Comparison of ENCODE assay signal across 24 cellular contexts in genomic region chr19:56094449-56094848, GRCh38. TPM values are rescaled to one million over a fixed set of nuclear protein-coding genes. Genes with fewer than 3 reads are reported as not detected.
DNase-seq lines count a peak whose midpoint lies in the region; ATAC-seq, FAIRE-seq and TF ChIP-seq lines count a peak whose summit lies in the region.
"Had no signal": no experiment of that assay in that cellular context is flagged by ENCODE, and none has a peak within 500 bp of the region (broad histone marks: within the 10 kb centered on the region; RNA-seq: fewer than 3 reads in every experiment).

No MANE protein-coding gene starts in this region.

- H3K27me3 Mint-ChIP-seq in activated CD4-positive, alpha-beta T cell treated with anti-CD3 and anti-CD28 coated beads for 36 hours = no peaks in the 10 kb centered on the region
- H3K27me3 Mint-ChIP-seq in activated CD4-positive, alpha-beta T cell treated with anti-CD3 and anti-CD28 coated beads, Interleukin-2, amount 10 ng/mL, durations not matched to agents 7 days and 5 days = no peaks in the 10 kb centered on the region
- H3K27me3 Mint-ChIP-seq: B cell; CD4-positive, alpha-beta T cell; CD8-positive, alpha-beta memory T cell had no signal

- no peak overlapping the region for H2AFZ ChIP-seq in OCI-LY3 (ENCODE audit: low read depth, low read length)
- H2AFZ ChIP-seq: GM23338 had no signal

- peaks cover 82% of the 10 kb centered on the region for H3K79me2 ChIP-seq in OCI-LY3 (ENCODE audit: low read length)

- H3K4me1 ChIP-seq in OCI-LY3 (ENCODE audit: low read length) (peaks cover 50% of the 10 kb centered on the region), kidney (ENCODE audit: control insufficient read depth in 1 of 2, insufficient read depth in 1 of 2, low read depth in 1 of 2, low read length in 2 of 2) (no peaks in the 10 kb centered on the region)
- H3K4me1 ChIP-seq: HAP-1 had no signal

- H4K20me1 ChIP-seq in OCI-LY3 (ENCODE audit: insufficient read depth, low read length) = peaks cover 7% of the 10 kb centered on the region

- no peaks in the 10 kb centered on the region for H3K27me3 ChIP-seq in OCI-LY3 (ENCODE audit: low read depth, low read length)
- H3K27me3 ChIP-seq: BLaER1 had no signal

- H3K4me1 Mint-ChIP-seq in activated CD4-positive, alpha-beta T cell treated with anti-CD3 and anti-CD28 coated beads for 36 hours = no peaks in the 10 kb centered on the region
- no peaks in the 10 kb centered on the region for H3K4me1 Mint-ChIP-seq in activated CD4-positive, alpha-beta T cell treated with anti-CD3 and anti-CD28 coated beads, Interleukin-2, amount 10 ng/mL, durations not matched to agents 7 days and 5 days

- peak overlapping the region; percentile 25 for H3K27ac Mint-ChIP-seq in activated CD4-positive, alpha-beta T cell treated with anti-CD3 and anti-CD28 coated beads for 36 hours
- H3K27ac Mint-ChIP-seq in activated CD4-positive, alpha-beta T cell treated with anti-CD3 and anti-CD28 coated beads, Interleukin-2, amount 10 ng/mL, durations not matched to agents 7 days and 5 days = no peak overlapping the region
- H3K27ac Mint-ChIP-seq: B cell; CD4-positive, alpha-beta T cell; GM23338; HFFc6 had no signal

- H3K9ac ChIP-seq in OCI-LY3 (ENCODE audit: low read length) = no peak overlapping the region
- no peak overlapping the region for H3K9ac ChIP-seq in kidney (ENCODE audit: low read length in 2 of 2)
- H3K9ac ChIP-seq: BLaER1 had no signal

- no peak for DNase-seq in activated CD4-positive, alpha-beta T cell treated with anti-CD3 and anti-CD28 coated beads for 36 hours
- no peak for DNase-seq in activated CD4-positive, alpha-beta T cell treated with anti-CD3 and anti-CD28 coated beads, Interleukin-2, amount 10 ng/mL, durations not matched to agents 7 days and 5 days
- DNase-seq in kidney (peak; percentile 22), frontal cortex (ENCODE audit: low spot score in 2 of 2) (no peak), NCI-H748 treated with DMSO at 0.1 percent for 48 hours (lab: John Stamatoyannopoulos, UW) (no peak)
- no peak for DNase-seq in stimulated activated CD4-positive, alpha-beta T cell treated with anti-CD3 and anti-CD28 coated beads, Interleukin-4, amount 100 ng/mL, for 24 hours
- DNase-seq: CD4-positive, alpha-beta T cell; CD8-positive, alpha-beta memory T cell; DMS 273 treated with DMSO at 0.1 percent for 48 hours; DMS79; EL; GDM1; HFFc6 had no signal

- H3K27ac ChIP-seq in OCI-LY3 (ENCODE audit: low read length) = peak overlapping the region; percentile 38
- H3K27ac ChIP-seq in kidney (ENCODE audit: low read depth in 2 of 2, low read length in 2 of 2) = no peak overlapping the region
- H3K27ac ChIP-seq: 22Rv1, BLaER1, C4-2B had no signal

- no peak for TF ChIP-seq CTCF in OCI-LY3 (IDR thresholded peaks at IDR 0.05; ENCODE audit: low read depth, low read length)
- no peak for TF ChIP-seq CTCF in kidney (IDR thresholded peaks at IDR 0.05; ENCODE audit: borderline replicate concordance, extremely low read depth, insufficient read depth)

- H3K4me3 ChIP-seq in OCI-LY3 (ENCODE audit: low read length) (no peak overlapping the region), kidney (ENCODE audit: low read length in 2 of 2) (no peak overlapping the region)
- H3K4me3 ChIP-seq: BLaER1, GM12878, GM23338, HAP-1 had no signal

- intact Hi-C loops in activated CD4-positive, alpha-beta T cell treated with anti-CD3 and anti-CD28 coated beads for 36 hours (cut with DNase I, micrococcal nuclease) = no loop called here
- intact Hi-C loops in kidney (cut with DNase I) = loop anchor here (10.0 kb wide), 1 partner anchor 240 kb away; no protein-coding TSS in a partner anchor

- CTCF ChIA-PET in activated CD4-positive, alpha-beta T cell treated with anti-CD3 and anti-CD28 coated beads for 36 hours (lab: Charles Lee) = no interaction called here
- CTCF ChIA-PET in activated CD4-positive, alpha-beta T cell treated with anti-CD3 and anti-CD28 coated beads, Interleukin-2, amount 10 ng/mL, durations not matched to agents 7 days and 5 days (lab: Charles Lee) = no interaction called here

- POLR2A ChIA-PET in activated CD4-positive, alpha-beta T cell treated with anti-CD3 and anti-CD28 coated beads for 36 hours (lab: Charles Lee) = no interaction called here
- POLR2A ChIA-PET in activated CD4-positive, alpha-beta T cell treated with anti-CD3 and anti-CD28 coated beads, Interleukin-2, amount 10 ng/mL, durations not matched to agents 7 days and 5 days (lab: Charles Lee) = no interaction called here

- H3K4me2 ChIP-seq in OCI-LY3 (ENCODE audit: low read length) = no peak overlapping the region
- H3K4me2 ChIP-seq: BLaER1, GM23338 had no signal

- H3K9me3 Mint-ChIP-seq in activated CD4-positive, alpha-beta T cell treated with anti-CD3 and anti-CD28 coated beads for 36 hours (ENCODE audit: low read depth) = no peaks in the 10 kb centered on the region
- H3K9me3 Mint-ChIP-seq in activated CD4-positive, alpha-beta T cell treated with anti-CD3 and anti-CD28 coated beads, Interleukin-2, amount 10 ng/mL, durations not matched to agents 7 days and 5 days = peaks cover 9% of the 10 kb centered on the region
- H3K9me3 Mint-ChIP-seq: CD4-positive, alpha-beta T cell; CD8-positive, alpha-beta memory T cell had no signal

- no peak overlapping the region for H3K4me3 Mint-ChIP-seq in activated CD4-positive, alpha-beta T cell treated with anti-CD3 and anti-CD28 coated beads for 36 hours
- H3K4me3 Mint-ChIP-seq in activated CD4-positive, alpha-beta T cell treated with anti-CD3 and anti-CD28 coated beads, Interleukin-2, amount 10 ng/mL, durations not matched to agents 7 days and 5 days = no peak overlapping the region
- H3K4me3 Mint-ChIP-seq: B cell; CD4-positive, alpha-beta T cell; CD8-positive, alpha-beta memory T cell; GM23338; HFFc6 had no signal

- H3K36me3 ChIP-seq in OCI-LY3 (replicated peaks; ENCODE audit: low read depth, low read length) = peaks cover 56% of the 10 kb centered on the region
- peaks cover 4 to 6% of the 10 kb centered on the region in 2 donors for H3K36me3 ChIP-seq in kidney (ENCODE audit: control insufficient read depth in 1 of 2, insufficient read depth in 2 of 2, low read length in 2 of 2)

- H3K9me3 ChIP-seq in OCI-LY3 (ENCODE audit: insufficient read depth, low read length) = no peaks in the 10 kb centered on the region
- no peaks in the 10 kb centered on the region for H3K9me3 ChIP-seq in kidney (ENCODE audit: control insufficient read depth in 1 of 2, low read length in 2 of 2)
- H3K9me3 ChIP-seq: HAP-1 had no signal

- FAIRE-seq in kidney (lab: Jason Lieb, UNC) (no peak), frontal cortex (lab: Jason Lieb, UNC) (no peak)
- FAIRE-seq: A204.1, D721Med, GM12878, GM19239 had no signal

- peaks cover 38% of the 10 kb centered on the region for H3K36me3 Mint-ChIP-seq in activated CD4-positive, alpha-beta T cell treated with anti-CD3 and anti-CD28 coated beads for 36 hours (ENCODE audit: low read depth)
- peaks cover 28% of the 10 kb centered on the region for H3K36me3 Mint-ChIP-seq in activated CD4-positive, alpha-beta T cell treated with anti-CD3 and anti-CD28 coated beads, Interleukin-2, amount 10 ng/mL, durations not matched to agents 7 days and 5 days (ENCODE audit: low read depth)

- ATAC-seq in activated CD4-positive, alpha-beta T cell treated with anti-CD3 and anti-CD28 coated beads for 36 hours = no peak
- ATAC-seq: GM12878, GM23338 had no signal

RNA-seq across cellular contexts. Expression of gene ZNF787, which starts 26.6 kb away (rescaled TPM):
- total RNA-seq in activated CD4-positive, alpha-beta T cell treated with anti-CD3 and anti-CD28 coated beads for 36 hours = 10 to 100 TPM; 27.6 to 28.4 TPM
- 10 to 100 TPM; 34.3 to 35.4 TPM for total RNA-seq in activated CD4-positive, alpha-beta T cell treated with anti-CD3 and anti-CD28 coated beads, Interleukin-2, amount 10 ng/mL, durations not matched to agents 7 days and 5 days
- 31.9 TPM for total RNA-seq in kidney
- 23.0 TPM for polyA plus RNA-seq in kidney (ENCODE audit: insufficient read depth, low read depth, low replicate concordance)
- 15.1 TPM for total RNA-seq in frontal cortex

RNA-seq across cellular contexts. Expression of gene ZNF444, which starts 46.6 kb away (rescaled TPM):
- 10 to 100 TPM; 29.2 to 32.2 TPM for total RNA-seq in activated CD4-positive, alpha-beta T cell treated with anti-CD3 and anti-CD28 coated beads for 36 hours
- total RNA-seq in activated CD4-positive, alpha-beta T cell treated with anti-CD3 and anti-CD28 coated beads, Interleukin-2, amount 10 ng/mL, durations not matched to agents 7 days and 5 days = 10 to 100 TPM; 26.5 to 34.6 TPM
- total RNA-seq in kidney (28.4 TPM), frontal cortex (10.2 TPM)
- polyA plus RNA-seq in kidney (ENCODE audit: insufficient read depth, low read depth, low replicate concordance) = 39.6 TPM
